9 cellular contexts compared by ENCODE assay signal in the genomic region with DNA sequence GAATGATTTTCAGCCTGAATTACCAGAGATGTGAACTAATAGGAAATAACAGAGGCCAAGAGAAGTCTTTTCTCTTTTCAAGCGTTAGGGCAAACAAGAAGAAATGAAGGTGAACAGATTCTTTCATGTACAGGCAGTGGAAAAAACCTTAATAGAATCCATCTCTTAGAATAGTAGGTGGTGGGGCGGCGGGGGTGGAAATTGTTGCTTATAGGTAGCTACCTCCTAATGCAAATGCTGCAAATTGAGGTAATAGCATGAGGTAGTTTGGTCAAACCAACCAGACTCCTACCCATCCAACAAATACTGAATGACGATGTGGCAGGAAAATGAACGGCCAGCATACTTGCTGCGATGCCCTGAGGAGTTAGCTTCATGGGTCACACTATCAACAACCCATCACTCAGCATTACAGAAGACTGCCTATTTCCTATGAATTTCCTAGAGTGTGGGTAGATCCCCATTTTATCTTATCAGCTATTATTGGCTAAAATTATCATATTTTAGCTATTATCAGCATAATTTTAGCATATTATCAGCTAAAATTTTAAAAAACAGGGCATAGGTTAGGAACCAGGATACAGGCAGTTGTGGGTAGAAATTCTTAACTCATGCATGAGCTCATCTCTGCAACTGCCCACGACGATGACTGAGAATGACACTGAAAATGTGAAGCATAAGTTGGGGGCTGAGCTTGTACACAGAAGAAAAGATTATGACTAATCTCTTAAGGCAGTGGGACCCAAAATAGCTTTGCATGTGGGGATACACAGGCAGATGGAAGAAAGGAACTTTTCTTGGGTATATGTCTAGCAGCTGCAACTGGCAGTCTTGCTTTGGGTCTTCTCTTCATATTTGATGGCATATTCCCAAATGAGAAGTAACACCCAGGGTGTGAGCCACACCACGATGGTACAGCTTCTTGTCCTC.
DNase-seq lines count a peak whose midpoint lies in the region; ATAC-seq and TF ChIP-seq lines count a peak whose summit lies in the region.
"Had no signal": no experiment of that assay in that cellular context is flagged by ENCODE, and none has a peak within 500 bp of the region (broad histone marks: within the 10 kb centered on the region; RNA-seq: fewer than 3 reads in every experiment).

No MANE protein-coding gene starts in this region.

- DNase-seq in activated CD4-positive, alpha-beta T cell treated with anti-CD3 and anti-CD28 coated beads, Interleukin-2, amount 50 U/mL, for 48 hours = peak; percentile 48 to 62
- DNase-seq in activated CD4-positive, alpha-beta T cell treated with anti-CD3 and anti-CD28 coated beads for 1 hour = no peak
- peak; percentile 51 for DNase-seq in activated naive CD4-positive, alpha-beta T cell treated with anti-CD3 and anti-CD28 coated beads, Interleukin-2, amount 50 U/mL, for 16 hours
- DNase-seq in smooth muscle cell (lab: John Stamatoyannopoulos, UW; ENCODE audit: unreplicated experiment) = no peak
- DNase-seq in GF-D8 (lab: John Stamatoyannopoulos, UW) = no peak
- no peak for DNase-seq in CD8-positive, alpha-beta T cell
- DNase-seq in OCI-M2 (lab: John Stamatoyannopoulos, UW; ENCODE audit: unreplicated experiment) = no peak
- DNase-seq: activated B cell treated with CpG ODN at 0.5 μM for 24 hours had no signal

- intact Hi-C loops in CD8-positive, alpha-beta T cell (cut with DNase I, micrococcal nuclease) = no loop called here

- no peaks in the 10 kb centered on the region for H3K4me1 ChIP-seq in smooth muscle cell (ENCODE audit: low read depth)
- no peaks in the 10 kb centered on the region for H3K4me1 ChIP-seq in CD8-positive, alpha-beta T cell (ENCODE audit: insufficient read depth, low read length)

- no peak overlapping the region for H3K4me3 Mint-ChIP-seq in CD8-positive, alpha-beta T cell
- H3K4me3 Mint-ChIP-seq: activated B cell treated with CpG ODN at 0.5 μM for 24 hours had no signal

- H3K9ac ChIP-seq in smooth muscle cell (ENCODE audit: low read depth) = peak overlapping the region; percentile 21

- peak; percentile 80 for ATAC-seq in HG03025 (IDR thresholded peaks at IDR 0.05; ENCODE audit: low FRiP score, unreplicated experiment)
- no peak for ATAC-seq in CD8-positive, alpha-beta T cell

- H3K36me3 Mint-ChIP-seq in CD8-positive, alpha-beta T cell = peaks cover 74% of the 10 kb centered on the region

- peak overlapping the region; percentile 65 for H3K4me2 ChIP-seq in smooth muscle cell

- no peak overlapping the region for H2AFZ ChIP-seq in smooth muscle cell (ENCODE audit: low read depth)

- no peaks in the 10 kb centered on the region for H4K20me1 ChIP-seq in smooth muscle cell (ENCODE audit: low read depth)

- peaks cover 7% of the 10 kb centered on the region for H3K4me1 Mint-ChIP-seq in CD8-positive, alpha-beta T cell (ENCODE audit: low read depth)
- H3K4me1 Mint-ChIP-seq: activated B cell treated with CpG ODN at 0.5 μM for 24 hours had no signal

- no peak overlapping the region for H3K27ac Mint-ChIP-seq in CD8-positive, alpha-beta T cell

- peak overlapping the region; percentile 75 for H3K27ac ChIP-seq in smooth muscle cell (ENCODE audit: low read depth)
- no peak overlapping the region for H3K27ac ChIP-seq in CD8-positive, alpha-beta T cell (ENCODE audit: low read depth, low read length)

- CTCF ChIA-PET in CD8-positive, alpha-beta T cell (lab: Charles Lee) = interaction anchor here (0.9 to 2.7 kb wide), 10 partner anchors 11 to 219 kb away, joined by 3 to 11 read pairs (median 4); no protein-coding TSS in a partner anchor

- POLR2A ChIA-PET in CD8-positive, alpha-beta T cell (lab: Charles Lee) = interaction anchor here (0.6 to 1.2 kb wide), 4 partner anchors 11 to 428 kb away, joined by 3 to 5 read pairs (median 4); no protein-coding TSS in a partner anchor

- H3K27me3 ChIP-seq in smooth muscle cell (ENCODE audit: low read depth) = no peaks in the 10 kb centered on the region
- no peaks in the 10 kb centered on the region for H3K27me3 ChIP-seq in CD8-positive, alpha-beta T cell (ENCODE audit: insufficient read depth, low read length)

- H3K79me2 ChIP-seq in smooth muscle cell (ENCODE audit: low read depth) = no peaks in the 10 kb centered on the region

- WGBS in smooth muscle cell (ENCODE audit: low lambda C conversion rate) = 75% methylated on average over 9 of the region's 9 CpGs

- no peaks in the 10 kb centered on the region for H3K9me3 Mint-ChIP-seq in CD8-positive, alpha-beta T cell
- H3K9me3 Mint-ChIP-seq: activated B cell treated with CpG ODN at 0.5 μM for 24 hours had no signal

- H3K9me3 ChIP-seq in smooth muscle cell (replicated peaks; ENCODE audit: low read depth) = no peaks in the 10 kb centered on the region
- no peaks in the 10 kb centered on the region for H3K9me3 ChIP-seq in CD8-positive, alpha-beta T cell (ENCODE audit: low read length)

- no peaks in the 10 kb centered on the region for H3K36me3 ChIP-seq in smooth muscle cell (ENCODE audit: low read depth)
- H3K36me3 ChIP-seq in CD8-positive, alpha-beta T cell (ENCODE audit: insufficient read depth, low read length) = peaks cover 81% of the 10 kb centered on the region

- no peaks in the 10 kb centered on the region for H3K27me3 Mint-ChIP-seq in CD8-positive, alpha-beta T cell (ENCODE audit: low read depth)
- H3K27me3 Mint-ChIP-seq: activated B cell treated with CpG ODN at 0.5 μM for 24 hours had no signal

- H3K4me3 ChIP-seq in smooth muscle cell = no peak overlapping the region
- H3K4me3 ChIP-seq in CD8-positive, alpha-beta T cell (ENCODE audit: low read depth, low read length) = no peak overlapping the region

- no peak for TF ChIP-seq CTCF in smooth muscle cell (IDR thresholded peaks at IDR 0.05; ENCODE audit: borderline replicate concordance, insufficient read depth, poor library complexity, severe bottlenecking)
- TF ChIP-seq CTCF in CD8-positive, alpha-beta T cell (IDR thresholded peaks at IDR 0.05) = no peak

- H3F3A ChIP-seq in smooth muscle cell (ENCODE audit: low read depth) = no peaks in the 10 kb centered on the region

Comparison
In these comparisons a context has a peak if more than half of its experiments do, and no peak if none do; other contexts are left out.
1. DNase-seq: peak in activated CD4-positive, alpha-beta T cell treated with anti-CD3 and anti-CD28 coated beads, Interleukin-2, amount 50 U/mL, for 48 hours (2 of 2) and activated naive CD4-positive, alpha-beta T cell treated with anti-CD3 and anti-CD28 coated beads, Interleukin-2, amount 50 U/mL, for 16 hours (single experiment); none in activated CD4-positive, alpha-beta T cell treated with anti-CD3 and anti-CD28 coated beads for 1 hour (single experiment), smooth muscle cell (single experiment), GF-D8 (single experiment), CD8-positive, alpha-beta T cell (0 of 7) and OCI-M2 (single experiment).